ENCODE assay signal across 31 cellular contexts in genomic region chr11:72578991-72579815, GRCh38.
A peak's percentile ranks its signal among the peaks of the same experiment; 100 is the strongest.
DNase-seq lines count a peak whose midpoint lies in the region; ATAC-seq, FAIRE-seq and TF ChIP-seq lines count a peak whose summit lies in the region.
"Had no signal": no experiment of that assay in that cellular context is flagged by ENCODE, and none has a peak within 500 bp of the region (broad histone marks: within the 10 kb centered on the region; RNA-seq: fewer than 3 reads in every experiment).

No MANE protein-coding gene starts in this region.

- no peak for FAIRE-seq in GM12891 (lab: Jason Lieb, UNC)
- FAIRE-seq: GM18507, islet of Langerhans had no signal

- H3K27ac Mint-ChIP-seq in activated CD8-positive, alpha-beta memory T cell treated with anti-CD3 and anti-CD28 coated beads, Interleukin-2, amount 10 ng/mL, durations not matched to agents 7 days and 5 days: no peak overlapping the region
- no peak overlapping the region for H3K27ac Mint-ChIP-seq in chondrocyte (ENCODE audit: unreplicated experiment)
- H3K27ac Mint-ChIP-seq: activated CD4-positive, alpha-beta memory T cell treated with anti-CD3 and anti-CD28 coated beads, Interleukin-2, amount 10 ng/mL, durations not matched to agents 7 days and 5 days; activated naive CD4-positive, alpha-beta T cell treated with anti-CD3 and anti-CD28 coated beads, Interleukin-2, amount 50 U/mL, for 72 hours; activated T-helper 2 cell treated with anti-CD3 and anti-CD28 coated beads, Interferon-gamma antibody, Interleukin-2, Interleukin-4, amounts not matched to agents 10 μg/mL and 5 μg/mL and 100 μg/mL, durations not matched to agents 14 hours and 24 hours and 36 hours; CD8-positive, alpha-beta T cell; progenitor cell of endocrine pancreas; type B pancreatic cell had no signal

- peaks cover 34 to 50% (median 40%) of the 10 kb centered on the region in 10 experiments for H3K4me1 ChIP-seq in BLaER1 treated with 17β-estradiol and CSF1 and Interleukin-3, amounts not matched to agents 10 nM and 100 nM

- no peaks in the 10 kb centered on the region; a peak in 1 of 22 replicates for H3K36me3 ChIP-seq in BLaER1 treated with 17β-estradiol and CSF1 and Interleukin-3, amounts not matched to agents 10 nM and 100 nM
- H3K36me3 ChIP-seq: cardiac muscle cell, left lung, neutrophil had no signal

- no peak for TF ChIP-seq CTCF in chondrocyte (IDR thresholded peaks at IDR 0.05)

- peak overlapping the region in 5 of 11 experiments; percentile 30 to 54 (median 42); a peak in 7 of 22 replicates for H3K9ac ChIP-seq in BLaER1 treated with 17β-estradiol and CSF1 and Interleukin-3, amounts not matched to agents 10 nM and 100 nM
- H3K9ac ChIP-seq: KMS-11 had no signal

- H3K9me3 ChIP-seq in BLaER1 treated with 17β-estradiol and CSF1 and Interleukin-3, amounts not matched to agents 10 nM and 100 nM (replicated peaks in 1 of 11): no peaks in the 10 kb centered on the region
- H3K9me3 ChIP-seq: left lung, neutrophil had no signal

- H3K4me1 Mint-ChIP-seq in activated CD8-positive, alpha-beta memory T cell treated with anti-CD3 and anti-CD28 coated beads, Interleukin-2, amount 10 ng/mL, durations not matched to agents 7 days and 5 days: peaks cover 2% of the 10 kb centered on the region
- no peaks in the 10 kb centered on the region for H3K4me1 Mint-ChIP-seq in chondrocyte (ENCODE audit: low read depth)

- peaks cover 6% of the 10 kb centered on the region for H3K27me3 Mint-ChIP-seq in activated CD8-positive, alpha-beta memory T cell treated with anti-CD3 and anti-CD28 coated beads, Interleukin-2, amount 10 ng/mL, durations not matched to agents 7 days and 5 days
- peaks cover 38% of the 10 kb centered on the region for H3K27me3 Mint-ChIP-seq in chondrocyte (ENCODE audit: low read depth)

- CTCF ChIA-PET in activated CD8-positive, alpha-beta memory T cell treated with anti-CD3 and anti-CD28 coated beads, Interleukin-2, amount 10 ng/mL, durations not matched to agents 7 days and 5 days (lab: Charles Lee): interaction anchor here (0.8 to 1.1 kb wide), 2 partner anchors 65 to 108 kb away, joined by 3 to 4 read pairs; no protein-coding TSS in a partner anchor

- ATAC-seq in activated CD8-positive, alpha-beta memory T cell treated with anti-CD3 and anti-CD28 coated beads, Interleukin-2, amount 10 ng/mL, durations not matched to agents 7 days and 5 days: no peak
- no peak for ATAC-seq in sciatic nerve
- ATAC-seq: activated naive CD4-positive, alpha-beta T cell treated with anti-CD3 and anti-CD28 coated beads, Interleukin-2, amount 50 U/mL, for 72 hours; CD8-positive, alpha-beta T cell; esophagus mucosa; left lung had no signal

- peak overlapping the region; percentile 42 to 92 (median 80) for H3K4me2 ChIP-seq in BLaER1 treated with 17β-estradiol and CSF1 and Interleukin-3, amounts not matched to agents 10 nM and 100 nM
- H3K4me2 ChIP-seq: KMS-11, PC-9 had no signal

- DNase-seq in activated CD8-positive, alpha-beta memory T cell treated with anti-CD3 and anti-CD28 coated beads, Interleukin-2, amount 50 U/mL, for 4 hours: peak; percentile 6
- DNase-seq in activated CD8-positive, alpha-beta memory T cell treated with anti-CD3 and anti-CD28 coated beads, Interleukin-2, amount 10 ng/mL, durations not matched to agents 7 days and 5 days: no peak
- DNase-seq in chondrocyte (ENCODE audit: low spot score) (peak; percentile 47), sciatic nerve (ENCODE audit: low spot score) (peak; percentile 45), OCI-M2 (lab: John Stamatoyannopoulos, UW; ENCODE audit: unreplicated experiment) (no peak), dermis blood vessel endothelial cell (no peak), GM12891 (ENCODE audit: insufficient read length, low spot score) (no peak)
- DNase-seq: activated CD4-positive, alpha-beta memory T cell treated with anti-CD3 and anti-CD28 coated beads, Interleukin-2, amount 10 ng/mL, durations not matched to agents 7 days and 5 days; activated CD4-positive, CD25-positive, alpha-beta regulatory T cell treated with anti-CD3 and anti-CD28 coated beads, Interleukin-2, amount 50 U/mL, for 72 hours; anterior cingulate cortex; CD8-positive, alpha-beta T cell; glutamatergic neuron; MM.1S; NCI-H2029; NCI-H524; PC-9; SHP77 treated with DMSO at 0.1 percent for 48 hours; stimulated activated CD4-positive, alpha-beta T cell treated with anti-CD3 and anti-CD28 coated beads, Interleukin-15, amount 100 ng/mL, for 24 hours; stimulated activated CD4-positive, alpha-beta T cell treated with anti-CD3 and anti-CD28 coated beads, Interleukin-4, amount 100 ng/mL, for 4 hours had no signal

- 0 out of 20 replicates have a peak overlapping the region, but pooled peaks of 1 of the 10 experiments have one; percentile 11 for H3K4me3 ChIP-seq in BLaER1 treated with 17β-estradiol and CSF1 and Interleukin-3, amounts not matched to agents 10 nM and 100 nM
- H3K4me3 ChIP-seq: cardiac muscle cell, left lung, PC-9 had no signal

- intact Hi-C loops in sciatic nerve (cut with DNase I): no loop called here

- H3K9me3 Mint-ChIP-seq in activated CD8-positive, alpha-beta memory T cell treated with anti-CD3 and anti-CD28 coated beads, Interleukin-2, amount 10 ng/mL, durations not matched to agents 7 days and 5 days (ENCODE audit: low read depth): no peaks in the 10 kb centered on the region
- H3K9me3 Mint-ChIP-seq in chondrocyte (ENCODE audit: low read depth): no peaks in the 10 kb centered on the region
- H3K9me3 Mint-ChIP-seq: activated CD4-positive, alpha-beta memory T cell treated with anti-CD3 and anti-CD28 coated beads, Interleukin-2, amount 10 ng/mL, durations not matched to agents 7 days and 5 days; activated naive CD4-positive, alpha-beta T cell treated with anti-CD3 and anti-CD28 coated beads, Interleukin-2, amount 50 U/mL, for 72 hours; activated T-helper 2 cell treated with anti-CD3 and anti-CD28 coated beads, Interferon-gamma antibody, Interleukin-2, Interleukin-4, amounts not matched to agents 10 μg/mL and 5 μg/mL and 100 μg/mL, durations not matched to agents 14 hours and 24 hours and 36 hours; CD8-positive, alpha-beta T cell; type B pancreatic cell had no signal

- H3K27ac ChIP-seq in BLaER1 treated with 17β-estradiol and CSF1 and Interleukin-3, amounts not matched to agents 10 nM and 100 nM: peak overlapping the region in 9 of 11 experiments; percentile 11 to 63 (median 50); a peak in 14 of 22 replicates
- H3K27ac ChIP-seq: cardiac muscle cell, KMS-11, left lung, neutrophil, PC-9 had no signal

- H3K4me3 Mint-ChIP-seq in activated CD8-positive, alpha-beta memory T cell treated with anti-CD3 and anti-CD28 coated beads, Interleukin-2, amount 10 ng/mL, durations not matched to agents 7 days and 5 days: no peak overlapping the region
- no peak overlapping the region for H3K4me3 Mint-ChIP-seq in chondrocyte (ENCODE audit: unreplicated experiment)
- H3K4me3 Mint-ChIP-seq: activated CD4-positive, alpha-beta memory T cell treated with anti-CD3 and anti-CD28 coated beads, Interleukin-2, amount 10 ng/mL, durations not matched to agents 7 days and 5 days; CD8-positive, alpha-beta T cell; type B pancreatic cell had no signal

- TF ChIP-seq POLR2A in GM12891 (IDR thresholded peaks at IDR 0.05; ENCODE audit: low read depth, low read length): no peak

- no peaks in the 10 kb centered on the region; a peak in 1 of 22 replicates for H4K20me1 ChIP-seq in BLaER1 treated with 17β-estradiol and CSF1 and Interleukin-3, amounts not matched to agents 10 nM and 100 nM

- H3K27me3 ChIP-seq in BLaER1 treated with 17β-estradiol and CSF1 and Interleukin-3, amounts not matched to agents 10 nM and 100 nM: peaks cover 0 to 7% (median 1%) of the 10 kb centered on the region in 11 experiments; a peak in 10 of 22 replicates

- H3K36me3 Mint-ChIP-seq in activated CD8-positive, alpha-beta memory T cell treated with anti-CD3 and anti-CD28 coated beads, Interleukin-2, amount 10 ng/mL, durations not matched to agents 7 days and 5 days: no peaks in the 10 kb centered on the region
- no peaks in the 10 kb centered on the region for H3K36me3 Mint-ChIP-seq in chondrocyte (ENCODE audit: low read depth)
- H3K36me3 Mint-ChIP-seq: activated naive CD4-positive, alpha-beta T cell treated with anti-CD3 and anti-CD28 coated beads, Interleukin-2, amount 50 U/mL, for 72 hours; CD8-positive, alpha-beta T cell; type B pancreatic cell had no signal

TF ChIP-seq in GM12891, 5 proteins besides CTCF, POLR2A, EP300 and RAD21:
- no peak for TF ChIP-seq TAF1 (IDR thresholded peaks at IDR 0.05; ENCODE audit: low read depth, low read length)
- no peak for TF ChIP-seq POLR2AphosphoS5 (IDR thresholded peaks at IDR 0.05; ENCODE audit: low read depth, low read length)
- TF ChIP-seq PAX5 (IDR thresholded peaks at IDR 0.05; ENCODE audit: insufficient read depth, low read length, severe bottlenecking): no peak
- TF ChIP-seq SPI1 (IDR thresholded peaks at IDR 0.05; ENCODE audit: low read depth, low read length): no peak
- TF ChIP-seq POU2F2 (IDR thresholded peaks at IDR 0.05; ENCODE audit: low read depth, low read length): no peak

Comparison
In these comparisons a context has a peak if more than half of its experiments do, and no peak if none do; other contexts are left out.
1. DNase-seq: peak in activated CD8-positive, alpha-beta memory T cell treated with anti-CD3 and anti-CD28 coated beads, Interleukin-2, amount 50 U/mL, for 4 hours (single experiment), chondrocyte (single experiment) and sciatic nerve (single experiment); none in activated CD8-positive, alpha-beta memory T cell treated with anti-CD3 and anti-CD28 coated beads, Interleukin-2, amount 10 ng/mL, durations not matched to agents 7 days and 5 days (single experiment), OCI-M2 (single experiment), dermis blood vessel endothelial cell (single experiment) and GM12891 (single experiment).